Comparison of ENCODE assay signal across 9 cellular contexts in genomic region chr17:59762022-59762825, GRCh38. TPM values are rescaled to one million over a fixed set of nuclear protein-coding genes. Genes with fewer than 3 reads are reported as not detected.
DNase-seq lines count a peak whose midpoint lies in the region; ATAC-seq and TF ChIP-seq lines count a peak whose summit lies in the region.
"Had no signal": no experiment of that assay in that cellular context is flagged by ENCODE, and none has a peak within 500 bp of the region (broad histone marks: within the 10 kb centered on the region; RNA-seq: fewer than 3 reads in every experiment).

No MANE protein-coding gene starts in this region.

- 67% methylated on average over 4 of the region's 4 CpGs for WGBS in mammary epithelial cell (ENCODE audit: low coverage, missing lambda C conversion rate)
- no CpG with 5 or more reads among the region's 4 CpGs for WGBS in neuronal stem cell (ENCODE audit: extremely low coverage in 2 of 2, insufficient read length in 2 of 2, insufficient replicate concordance in 1 of 2), 2 donors
- WGBS in H9 (ENCODE audit: extremely low coverage, insufficient read length, low lambda C conversion rate): no CpG with 5 or more reads among the region's 4 CpGs

- no peak overlapping the region for H2BK20ac ChIP-seq in H9 (ENCODE audit: low read depth, low read length, poor library complexity, severe bottlenecking)

- H3K18ac ChIP-seq in neuronal stem cell (ENCODE audit: low read length) (no peak overlapping the region), H9 (ENCODE audit: insufficient read length, low read depth, low read length) (no peak overlapping the region)

- H3K4ac ChIP-seq in neuronal stem cell (ENCODE audit: low read length) (no peak overlapping the region), H9 (ENCODE audit: low read depth, low read length) (no peak overlapping the region)

- H3T11ph ChIP-seq in H9 (ENCODE audit: low read length): no peak overlapping the region

- peaks cover 5% of the 10 kb centered on the region for H3K79me2 ChIP-seq in mammary epithelial cell (ENCODE audit: insufficient read depth, low read length)
- no peaks in the 10 kb centered on the region for H3K79me2 ChIP-seq in H9 (ENCODE audit: insufficient read depth, low read length)

- no peak overlapping the region for H3K23ac ChIP-seq in neuronal stem cell (ENCODE audit: low read depth, low read length, poor library complexity)
- H3K23ac ChIP-seq in H9 (ENCODE audit: insufficient read length, low read depth, low read length): no peak overlapping the region

- H3K9ac ChIP-seq in mammary epithelial cell (ENCODE audit: insufficient read depth, low read length) (peak overlapping the region; percentile 71), neuronal stem cell (ENCODE audit: low read depth, low read length, poor library complexity) (no peak overlapping the region), H9 (ENCODE audit: extremely low read depth, insufficient read length, low read length) (no peak overlapping the region)

- intact Hi-C loops in mammary epithelial cell (cut with micrococcal nuclease): loop anchor here (2.0 kb wide), 1 partner anchor 25 kb away; no protein-coding TSS in a partner anchor

- H2BK15ac ChIP-seq in neuronal stem cell (ENCODE audit: low read length) (no peak overlapping the region), H9 (ENCODE audit: low read depth, low read length) (no peak overlapping the region)

- H3K79me1 ChIP-seq in neuronal stem cell (ENCODE audit: low read depth, low read length) (no peaks in the 10 kb centered on the region), H9 (ENCODE audit: insufficient read depth, low read depth, low read length, poor library complexity, severe bottlenecking) (no peaks in the 10 kb centered on the region)

- H3K36me3 ChIP-seq in mammary epithelial cell (ENCODE audit: insufficient read depth, low read length) (peaks cover 10% of the 10 kb centered on the region), neuronal stem cell (replicated peaks in 1 of 2; ENCODE audit: control insufficient read depth in 2 of 2, insufficient read depth in 2 of 2, low read length in 2 of 2) (peaks cover 7 to 25% of the 10 kb centered on the region in 2 donors)

- no peaks in the 10 kb centered on the region for H3K23me2 ChIP-seq in H9 (ENCODE audit: insufficient read length, low read depth, low read length, poor library complexity, severe bottlenecking)

- H2BK12ac ChIP-seq in neuronal stem cell (ENCODE audit: low read length) (no peak overlapping the region), H9 (ENCODE audit: insufficient read length, low read depth, low read length) (no peak overlapping the region)

- no peak overlapping the region for H4K8ac ChIP-seq in neuronal stem cell (ENCODE audit: low read depth, low read length)
- no peak overlapping the region for H4K8ac ChIP-seq in H9 (replicated peaks; ENCODE audit: insufficient read length, low read depth, low read length)

- DNase-seq in ELR (ENCODE audit: low read depth): peak; percentile 92
- peak; percentile 24 for DNase-seq in NB4 (ENCODE audit: low read depth)
- peak; percentile 83 for DNase-seq in mammary epithelial cell
- DNase-seq in neuronal stem cell (ENCODE audit: low spot score): no peak
- DNase-seq in G401 (ENCODE audit: low spot score): no peak
- no peak for DNase-seq in H9
- DNase-seq in NCI-H2227 treated with DMSO at 0.1 percent for 48 hours (lab: John Stamatoyannopoulos, UW): no peak
- DNase-seq: stimulated activated CD4-positive, alpha-beta T cell treated with anti-CD3 and anti-CD28 coated beads, Interleukin-1b, Interleukin-23, amount 100 ng/mL, for 48 hours had no signal

- H3K27me3 ChIP-seq in mammary epithelial cell (ENCODE audit: insufficient read depth, low read length): no peaks in the 10 kb centered on the region
- H3K27me3 ChIP-seq in neuronal stem cell (ENCODE audit: control insufficient read depth in 3 of 3, insufficient read depth in 3 of 3, low read depth in 1 of 3, low read length in 3 of 3): no peaks in the 10 kb centered on the region
- H3K27me3 ChIP-seq in H9 (ENCODE audit: insufficient read depth, low read length): no peaks in the 10 kb centered on the region

- no peaks in the 10 kb centered on the region for H3K27me3 Mint-ChIP-seq in H9 (ENCODE audit: low read depth)

- no peak overlapping the region for H3K56ac ChIP-seq in H9 (ENCODE audit: insufficient read length, low read depth, low read length)

- H2BK120ac ChIP-seq in neuronal stem cell (ENCODE audit: low read depth, low read length) (no peak overlapping the region), H9 (ENCODE audit: low read depth, low read length, poor library complexity, severe bottlenecking) (no peak overlapping the region)

- H3K27ac Mint-ChIP-seq in H9: peak overlapping the region in 1 of 3 experiments; percentile 92; a peak in 1 of 7 replicates

- no peak overlapping the region for H4K5ac ChIP-seq in H9 (ENCODE audit: insufficient read length, low read depth, low read length)

- in situ Hi-C loops in mammary epithelial cell (cut with MboI; ENCODE audit: low sequenced_read_pairs in 2 of 2) (no loop called here), G401 (cut with HindIII; ENCODE audit: low sequenced_read_pairs) (no loop called here)

- H3K4me2 ChIP-seq in mammary epithelial cell (ENCODE audit: insufficient read depth, low read depth, low read length) (peak overlapping the region; percentile 57), neuronal stem cell (ENCODE audit: insufficient read depth, low read length, poor library complexity, severe bottlenecking) (no peak overlapping the region), H9 (ENCODE audit: insufficient read depth, insufficient read length, low read length) (no peak overlapping the region)

- TF ChIP-seq CTCF in NB4 (IDR thresholded peaks at IDR 0.05; ENCODE audit: low read depth, low read length) (no peak), mammary epithelial cell (conservative IDR thresholded peaks at IDR 0.05 in 1 of 2, IDR thresholded peaks at IDR 0.05 in 1 of 2; ENCODE audit: extremely low read depth in 1 of 2, insufficient read depth in 1 of 2, low read depth in 1 of 2, low read length in 2 of 2) (no peak), H9 (conservative IDR thresholded peaks at IDR 0.05) (no peak)

- CTCF ChIA-PET in mammary epithelial cell (lab: Charles Lee; ENCODE audit: low non-redundant PET): interaction anchor here (0.8 kb wide), 1 partner anchor 23 kb away, joined by 13 read pairs; no protein-coding TSS in a partner anchor

- H4K91ac ChIP-seq in neuronal stem cell (ENCODE audit: low read depth, low read length, poor library complexity) (no peak overlapping the region), H9 (ENCODE audit: insufficient read length, low read depth, low read length) (no peak overlapping the region)

- H3K4me1 Mint-ChIP-seq in H9: peaks cover 10% of the 10 kb centered on the region in 2 experiments

- no peak for ATAC-seq in HG02763 (IDR thresholded peaks at IDR 0.05; ENCODE audit: unreplicated experiment)

- peak overlapping the region; percentile 96 for H3K27ac ChIP-seq in mammary epithelial cell (ENCODE audit: insufficient read depth, low read depth, low read length)
- peak overlapping the region; percentile 91 for H3K27ac ChIP-seq in neuronal stem cell (replicated peaks; ENCODE audit: low read length)
- no peak overlapping the region for H3K27ac ChIP-seq in H9 (ENCODE audit: insufficient read length, low read depth, low read length)

- H3K9me3 ChIP-seq in mammary epithelial cell (replicated peaks; ENCODE audit: insufficient read depth, low read length): no peaks in the 10 kb centered on the region
- H3K9me3 ChIP-seq in neuronal stem cell (replicated peaks in 1 of 2; ENCODE audit: control insufficient read depth in 2 of 2, insufficient read depth in 1 of 2, low read depth in 1 of 2, low read length in 2 of 2): peaks cover 3 to 6% of the 10 kb centered on the region in 2 donors
- no peaks in the 10 kb centered on the region for H3K9me3 ChIP-seq in H9 (ENCODE audit: control insufficient read depth, low read depth, low read length)

- H3K4me3 Mint-ChIP-seq in H9: no peak overlapping the region

- peaks cover 4 to 10% of the 10 kb centered on the region in 2 experiments; a peak in 3 of 5 replicates for H3K9me3 Mint-ChIP-seq in H9

- BruUV-seq in mammary epithelial cell (replicated peaks; lab: Mats Ljungman, UMichigan): TSS peak; percentile 22

- dilution Hi-C loops in mammary epithelial cell (cut with HindIII; ENCODE audit: low sequenced_read_pairs): no loop called here

- H3K4me3 ChIP-seq in NB4 (ENCODE audit: low read depth, low read length) (no peak overlapping the region), mammary epithelial cell (replicated peaks in 1 of 3; ENCODE audit: insufficient read depth in 1 of 3, low read depth in 2 of 3, low read length in 3 of 3) (no peak overlapping the region), neuronal stem cell (ENCODE audit: low read length in 2 of 2) (no peak overlapping the region)

- peaks cover 7 to 30% (median 28%) of the 10 kb centered on the region in 3 experiments for H3K36me3 Mint-ChIP-seq in H9 (ENCODE audit: insufficient read depth in 1 of 3, low read depth in 3 of 3)

- H2BK5ac ChIP-seq in neuronal stem cell (ENCODE audit: low read length) (no peak overlapping the region), H9 (ENCODE audit: insufficient read length, low read length) (no peak overlapping the region)

- H2AK5ac ChIP-seq in neuronal stem cell (ENCODE audit: low read depth, low read length): no peak overlapping the region
- no peak overlapping the region for H2AK5ac ChIP-seq in H9 (ENCODE audit: insufficient read length, low read length)

- no peak for TF ChIP-seq POLR2A in NB4 (IDR thresholded peaks at IDR 0.05; ENCODE audit: extremely low read depth, insufficient read length)

- no peaks in the 10 kb centered on the region for H4K20me1 ChIP-seq in mammary epithelial cell (ENCODE audit: insufficient read depth, low read length)
- H4K20me1 ChIP-seq in H9 (ENCODE audit: control insufficient read depth, insufficient read depth, insufficient read length): no peaks in the 10 kb centered on the region

- no peak overlapping the region for H3K14ac ChIP-seq in neuronal stem cell (ENCODE audit: low read length)
- H3K14ac ChIP-seq in H9 (ENCODE audit: insufficient read depth, low read length): no peak overlapping the region

- H3K4me1 ChIP-seq in mammary epithelial cell (ENCODE audit: insufficient read depth, low read length): peaks cover 30% of the 10 kb centered on the region
- H3K4me1 ChIP-seq in neuronal stem cell (ENCODE audit: control insufficient read depth in 2 of 2, insufficient read depth in 1 of 2, low read depth in 1 of 2, low read length in 2 of 2): peaks cover 4 to 23% of the 10 kb centered on the region in 2 donors
- peaks cover 3% of the 10 kb centered on the region for H3K4me1 ChIP-seq in H9 (ENCODE audit: insufficient read depth, low read length)

- H2AFZ ChIP-seq in mammary epithelial cell (ENCODE audit: low read depth, low read length) (no peak overlapping the region), neuronal stem cell (ENCODE audit: low read length) (peak overlapping the region; percentile 24), H9 (ENCODE audit: low read length) (no peak overlapping the region)

RNA-seq across cellular contexts. Expression of gene VMP1, which starts 54.8 kb away (rescaled TPM):
- total RNA-seq in mammary epithelial cell: 100 to 1,000 TPM; 177 to 211 TPM
- polyA plus RNA-seq in mammary epithelial cell: 44.4 TPM
- 106 TPM for polyA minus RNA-seq in mammary epithelial cell
- polyA plus RNA-seq in neuronal stem cell (2013, experiment 1 of 2): 40.5 TPM
- polyA plus RNA-seq in neuronal stem cell (2013, experiment 2 of 2): 40.6 TPM
- 195 and 306 TPM in 2 replicates for total RNA-seq in G401 (2014; rRNA removed; shearing (Covaris generic))
- 79.3 and 83.1 TPM in 2 replicates for total RNA-seq in H9 (2021)

RNA-seq across cellular contexts. Expression of gene PTRH2, which starts 55.0 kb away (rescaled TPM):
- 10 to 100 TPM; 23.0 to 37.4 TPM for total RNA-seq in mammary epithelial cell
- polyA plus RNA-seq in mammary epithelial cell: 76.2 TPM
- polyA minus RNA-seq in mammary epithelial cell: 3.1 TPM
- 19.9 TPM for polyA plus RNA-seq in neuronal stem cell (2013, experiment 1 of 2)
- 20.2 TPM for polyA plus RNA-seq in neuronal stem cell (2013, experiment 2 of 2)
- 34.9 and 46.3 TPM in 2 replicates for total RNA-seq in G401 (2014; rRNA removed; shearing (Covaris generic))
- total RNA-seq in H9 (2021): 40.4 and 40.8 TPM in 2 replicates

Comparison
In these comparisons a context has a peak if more than half of its experiments do, and no peak if none do; other contexts are left out.
1. DNase-seq: peak in ELR (single experiment), NB4 (single experiment) and mammary epithelial cell (single experiment); none in neuronal stem cell (single experiment), G401 (single experiment), H9 (single experiment) and NCI-H2227 treated with DMSO at 0.1 percent for 48 hours (single experiment).